36 cellular contexts compared by ENCODE assay signal in the genomic region with DNA sequence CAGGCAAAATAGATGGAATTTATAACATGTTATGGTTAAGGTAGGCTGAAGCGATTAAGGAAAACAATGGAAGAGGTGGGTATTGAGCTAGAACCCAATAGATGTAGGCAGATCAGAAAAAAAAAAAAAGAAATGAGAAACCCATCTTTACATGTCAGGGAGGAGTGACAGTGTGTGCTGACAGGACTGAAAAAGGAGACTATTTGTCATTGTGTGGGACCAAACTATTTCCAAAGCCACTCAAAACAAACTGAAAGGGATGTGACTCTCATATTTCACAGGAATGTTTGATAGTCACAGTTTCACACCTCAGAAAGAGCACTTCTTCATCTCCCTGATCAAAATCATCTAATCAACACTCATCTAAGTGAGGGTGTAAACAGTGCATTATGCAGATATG.
"Had no signal": no experiment of that assay in that cellular context is flagged by ENCODE, and none has a peak within 500 bp of the region (broad histone marks: within the 10 kb centered on the region; RNA-seq: fewer than 3 reads in every experiment).

No MANE protein-coding gene starts in this region.

- H3K27ac ChIP-seq: ascending aorta, cardiac muscle cell, VCaP had no signal

- H3K36me3 Mint-ChIP-seq: activated CD4-positive, alpha-beta memory T cell treated with anti-CD3 and anti-CD28 coated beads for 36 hours; activated naive CD4-positive, alpha-beta T cell treated with anti-CD3 and anti-CD28 coated beads, Interleukin-2, amount 10 ng/mL, durations not matched to agents 7 days and 5 days; activated naive CD4-positive, alpha-beta T cell treated with anti-CD3 and anti-CD28 coated beads, Interleukin-2, amount 50 U/mL, for 24 hours; activated naive CD8-positive, alpha-beta T cell; activated naive CD8-positive, alpha-beta T cell treated with anti-CD3 and anti-CD28 coated beads, Interleukin-2, amount 10 ng/mL, durations not matched to agents 7 days and 5 days; brain had no signal

- H3K36me3 ChIP-seq: ascending aorta, cardiac muscle cell had no signal

- ATAC-seq: activated CD8-positive, alpha-beta T cell treated with anti-CD3 and anti-CD28 coated beads for 36 hours; activated naive CD8-positive, alpha-beta T cell treated with anti-CD3 and anti-CD28 coated beads, Interleukin-2, amount 50 U/mL, for 24 hours had no signal

- H3K9me3 Mint-ChIP-seq: activated B cell treated with CpG ODN at 0.5 μM for 24 hours; activated CD4-positive, alpha-beta memory T cell treated with anti-CD3 and anti-CD28 coated beads for 36 hours; activated CD8-positive, alpha-beta T cell treated with anti-CD3 and anti-CD28 coated beads for 36 hours; activated naive CD4-positive, alpha-beta T cell treated with anti-CD3 and anti-CD28 coated beads, Interleukin-2, amount 10 ng/mL, durations not matched to agents 7 days and 5 days; activated naive CD4-positive, alpha-beta T cell treated with anti-CD3 and anti-CD28 coated beads, Interleukin-2, amount 50 U/mL, for 24 hours; activated naive CD8-positive, alpha-beta T cell treated with anti-CD3 and anti-CD28 coated beads, Interleukin-2, amount 10 ng/mL, durations not matched to agents 7 days and 5 days; activated naive CD8-positive, alpha-beta T cell treated with anti-CD3 and anti-CD28 coated beads, Interleukin-2, amount 50 U/mL, for 24 hours; activated T-cell treated with anti-CD3 and anti-CD28 coated beads, Interleukin-2, amount 50 U/mL, for 4 hours; activated T-cell treated with anti-CD3 and anti-CD28 coated beads, Interleukin-2, amount 50 U/mL, for 72 hours; activated T-helper 1 cell treated with anti-CD3 and anti-CD28 coated beads, Interleukin-12 subunit alpha, Interleukin-12 subunit beta, Interleukin-2, Interleukin-4 antibody, amounts not matched to agents 30 ng/mL and 10 ng/mL and 1 ng/mL, durations not matched to agents 14 hours and 24 hours and 36 hours; activated T-helper 2 cell treated with anti-CD3 and anti-CD28 coated beads, Interferon-gamma antibody, Interleukin-2, Interleukin-4, amounts not matched to agents 10 μg/mL and 5 μg/mL and 100 μg/mL, durations not matched to agents 14 hours and 24 hours and 36 hours; brain; central memory CD8-positive, alpha-beta T cell; T-helper 1 cell treated with Interleukin-12 subunit alpha and Interleukin-12 subunit beta and Interleukin-4 antibody, amounts not matched to agents 30 μg/mL and 1 μg/mL, for 36 hours; T-helper 2 cell treated with Interferon-gamma antibody and Interleukin-4, amounts not matched to agents 5 μg/mL and 100 μg/mL, for 36 hours had no signal

- H3K4me1 Mint-ChIP-seq: activated B cell treated with CpG ODN at 0.5 μM for 24 hours; activated naive CD4-positive, alpha-beta T cell treated with anti-CD3 and anti-CD28 coated beads, Interleukin-2, amount 10 ng/mL, durations not matched to agents 7 days and 5 days; activated naive CD4-positive, alpha-beta T cell treated with anti-CD3 and anti-CD28 coated beads, Interleukin-2, amount 50 U/mL, for 24 hours; activated naive CD8-positive, alpha-beta T cell treated with anti-CD3 and anti-CD28 coated beads, Interleukin-2, amount 10 ng/mL, durations not matched to agents 7 days and 5 days; activated naive CD8-positive, alpha-beta T cell treated with anti-CD3 and anti-CD28 coated beads, Interleukin-2, amount 50 U/mL, for 24 hours; brain; central memory CD8-positive, alpha-beta T cell had no signal

- H3K4me1 ChIP-seq: ascending aorta had no signal

- DNase-seq: activated B cell treated with CpG ODN at 0.5 μM for 24 hours; activated CD4-positive, alpha-beta memory T cell treated with anti-CD3 and anti-CD28 coated beads for 36 hours; activated CD4-positive, alpha-beta T cell treated with anti-CD3 and anti-CD28 coated beads for 48 hours; activated CD4-positive, alpha-beta T cell treated with anti-CD3 and anti-CD28 coated beads, Interleukin-2, amount 50 U/mL, for 1 hour; activated CD4-positive, alpha-beta T cell treated with anti-CD3 and anti-CD28 coated beads, Interleukin-2, amount 50 U/mL, for 4 hours; activated CD4-positive, CD25-positive, alpha-beta regulatory T cell treated with anti-CD3 and anti-CD28 coated beads, Interleukin-2, amount 50 U/mL, for 72 hours; activated CD8-positive, alpha-beta memory T cell treated with anti-CD3 and anti-CD28 coated beads, Interleukin-2, amount 50 U/mL, for 4 hours; activated CD8-positive, alpha-beta T cell treated with anti-CD3 and anti-CD28 coated beads for 36 hours; activated effector memory CD4-positive, alpha-beta T cell treated with Interleukin-2 at 50 U/mL for 16 hours; activated gamma-delta T cell; activated naive CD4-positive, alpha-beta T cell treated with anti-CD3 and anti-CD28 coated beads, Interleukin-2, amount 10 ng/mL, durations not matched to agents 7 days and 5 days; activated naive CD4-positive, alpha-beta T cell treated with Interleukin-2 at 50 U/mL for 16 hours; activated naive CD8-positive, alpha-beta T cell treated with anti-CD3 and anti-CD28 coated beads, Interleukin-2, amount 10 ng/mL, durations not matched to agents 7 days and 5 days; activated naive CD8-positive, alpha-beta T cell treated with anti-CD3 and anti-CD28 coated beads, Interleukin-2, amount 50 U/mL, for 24 hours; activated T-cell treated with anti-CD3 and anti-CD28 coated beads for 4 hours; activated T-cell treated with anti-CD3 and anti-CD28 coated beads, Interleukin-2, amount 50 U/mL, for 1 hour; activated T-cell treated with anti-CD3 and anti-CD28 coated beads, Interleukin-2, amount 50 U/mL, for 4 hours; activated T-cell treated with anti-CD3 and anti-CD28 coated beads, Interleukin-2, amount 50 U/mL, for 72 hours; amygdala; anterior cingulate cortex; caudate nucleus; cerebellar nuclear complex; T-helper 1 cell; T-helper 2 cell; T-helper 9 cell had no signal

- H3K4me3 ChIP-seq: ascending aorta, cardiac muscle cell had no signal

- H3K4me3 Mint-ChIP-seq: activated B cell treated with CpG ODN at 0.5 μM for 24 hours; activated CD4-positive, alpha-beta memory T cell treated with anti-CD3 and anti-CD28 coated beads for 36 hours; activated CD8-positive, alpha-beta T cell treated with anti-CD3 and anti-CD28 coated beads for 36 hours; activated naive CD4-positive, alpha-beta T cell treated with anti-CD3 and anti-CD28 coated beads, Interleukin-2, amount 10 ng/mL, durations not matched to agents 7 days and 5 days; activated naive CD4-positive, alpha-beta T cell treated with anti-CD3 and anti-CD28 coated beads, Interleukin-2, amount 50 U/mL, for 24 hours; activated naive CD8-positive, alpha-beta T cell; activated naive CD8-positive, alpha-beta T cell treated with anti-CD3 and anti-CD28 coated beads, Interleukin-2, amount 10 ng/mL, durations not matched to agents 7 days and 5 days; activated naive CD8-positive, alpha-beta T cell treated with anti-CD3 and anti-CD28 coated beads, Interleukin-2, amount 50 U/mL, for 24 hours; activated T-cell treated with anti-CD3 and anti-CD28 coated beads, Interleukin-2, amount 50 U/mL, for 4 hours; activated T-cell treated with anti-CD3 and anti-CD28 coated beads, Interleukin-2, amount 50 U/mL, for 72 hours; activated T-helper 1 cell treated with anti-CD3 and anti-CD28 coated beads, Interleukin-12 subunit alpha, Interleukin-12 subunit beta, Interleukin-2, Interleukin-4 antibody, amounts not matched to agents 30 ng/mL and 10 ng/mL and 1 ng/mL, durations not matched to agents 14 hours and 24 hours and 36 hours; brain; central memory CD8-positive, alpha-beta T cell; T-helper 1 cell treated with Interleukin-12 subunit alpha and Interleukin-12 subunit beta and Interleukin-4 antibody, amounts not matched to agents 30 μg/mL and 1 μg/mL, for 36 hours; T-helper 2 cell treated with Interferon-gamma antibody and Interleukin-4, amounts not matched to agents 5 μg/mL and 100 μg/mL, for 36 hours had no signal

- H3K27me3 ChIP-seq: ascending aorta, cardiac muscle cell had no signal

- H3K27ac Mint-ChIP-seq: activated B cell treated with CpG ODN at 0.5 μM for 24 hours; activated CD4-positive, alpha-beta memory T cell treated with anti-CD3 and anti-CD28 coated beads for 36 hours; activated CD8-positive, alpha-beta T cell treated with anti-CD3 and anti-CD28 coated beads for 36 hours; activated naive CD4-positive, alpha-beta T cell treated with anti-CD3 and anti-CD28 coated beads, Interleukin-2, amount 10 ng/mL, durations not matched to agents 7 days and 5 days; activated naive CD4-positive, alpha-beta T cell treated with anti-CD3 and anti-CD28 coated beads, Interleukin-2, amount 50 U/mL, for 24 hours; activated naive CD8-positive, alpha-beta T cell; activated naive CD8-positive, alpha-beta T cell treated with anti-CD3 and anti-CD28 coated beads, Interleukin-2, amount 10 ng/mL, durations not matched to agents 7 days and 5 days; activated naive CD8-positive, alpha-beta T cell treated with anti-CD3 and anti-CD28 coated beads, Interleukin-2, amount 50 U/mL, for 24 hours; activated T-cell treated with anti-CD3 and anti-CD28 coated beads, Interleukin-2, amount 50 U/mL, for 72 hours; activated T-helper 1 cell treated with anti-CD3 and anti-CD28 coated beads, Interleukin-12 subunit alpha, Interleukin-12 subunit beta, Interleukin-2, Interleukin-4 antibody, amounts not matched to agents 30 ng/mL and 10 ng/mL and 1 ng/mL, durations not matched to agents 14 hours and 24 hours and 36 hours; activated T-helper 2 cell treated with anti-CD3 and anti-CD28 coated beads, Interferon-gamma antibody, Interleukin-2, Interleukin-4, amounts not matched to agents 10 μg/mL and 5 μg/mL and 100 μg/mL, durations not matched to agents 14 hours and 24 hours and 36 hours; brain; T-helper 1 cell treated with Interleukin-12 subunit alpha and Interleukin-12 subunit beta and Interleukin-4 antibody, amounts not matched to agents 30 μg/mL and 1 μg/mL, for 36 hours; T-helper 2 cell treated with Interferon-gamma antibody and Interleukin-4, amounts not matched to agents 5 μg/mL and 100 μg/mL, for 36 hours had no signal
